Comparison of ENCODE assay signal across 1 cellular context in genomic region chr2:68223419-68223818, GRCh38.
TF ChIP-seq lines count a peak whose summit lies in the region.

No MANE protein-coding gene starts in this region.

TF ChIP-seq in IMR-90, 13 proteins besides CTCF, POLR2A, EP300 and RAD21:
- no peak for TF ChIP-seq USF2 (IDR thresholded peaks at IDR 0.05; ENCODE audit: low read depth, low read length)
- TF ChIP-seq CEBPB (IDR thresholded peaks at IDR 0.05; ENCODE audit: low read depth, low read length), result peak; percentile 58
TF ChIP-seq in IMR-90: peak in this region for 1.
